28 cellular contexts compared by ENCODE assay signal in genomic region chr17:36791961-36792475, GRCh38.
"Had no signal": no experiment of that assay in that cellular context is flagged by ENCODE, and none has a peak within 500 bp of the region (broad histone marks: within the 10 kb centered on the region; RNA-seq: fewer than 3 reads in every experiment).

No MANE protein-coding gene starts in this region.

- H3K4me3 ChIP-seq: left ventricle myocardium inferior, testis, vagina had no signal

- H3K9me3 ChIP-seq: testis, vagina had no signal

- H3K27me3 ChIP-seq: testis, vagina had no signal

- H3K4me1 ChIP-seq: foreskin keratinocyte, left ventricle myocardium inferior, testis, vagina had no signal

- ATAC-seq: activated CD8-positive, alpha-beta memory T cell treated with anti-CD3 and anti-CD28 coated beads, Interleukin-2, amount 10 ng/mL, durations not matched to agents 7 days and 5 days; activated CD8-positive, alpha-beta T cell treated with anti-CD3 and anti-CD28 coated beads for 36 hours; foreskin keratinocyte; natural killer cell treated with Interleukin-12 subunit alpha and Interleukin-12 subunit beta and Interleukin-15 and Interleukin-18, amount 100 ng/mL, for 72 hours; stimulated activated naive B cell treated with anti-CD40 and anti-IgM and Interleukin-4, amounts not matched to agents 10 μg/mL and 1 μg/mL and 100 μg/mL, for 72 hours had no signal

- H3K36me3 ChIP-seq: brain microvascular endothelial cell, left ventricle myocardium inferior, vagina had no signal

- H3K36me3 Mint-ChIP-seq: activated CD8-positive, alpha-beta memory T cell treated with anti-CD3 and anti-CD28 coated beads, Interleukin-2, amount 10 ng/mL, durations not matched to agents 7 days and 5 days; immature natural killer cell; natural killer cell treated with Interleukin-12 subunit alpha and Interleukin-12 subunit beta and Interleukin-15 and Interleukin-18, amount 100 ng/mL, for 72 hours; stimulated activated naive B cell treated with anti-CD40 and anti-IgM and Interleukin-4, amounts not matched to agents 10 μg/mL and 1 μg/mL and 100 μg/mL, for 72 hours had no signal

- H3K27ac ChIP-seq: brain microvascular endothelial cell, foreskin keratinocyte, left ventricle myocardium inferior, testis, vagina had no signal

- DNase-seq: activated CD4-positive, alpha-beta T cell treated with anti-CD3 and anti-CD28 coated beads, Interleukin-2, amount 10 ng/mL, durations not matched to agents 7 days and 5 days; activated CD8-positive, alpha-beta memory T cell treated with anti-CD3 and anti-CD28 coated beads, Interleukin-2, amount 10 ng/mL, durations not matched to agents 7 days and 5 days; activated CD8-positive, alpha-beta T cell treated with anti-CD3 and anti-CD28 coated beads for 36 hours; activated gamma-delta T cell; activated naive CD4-positive, alpha-beta T cell treated with anti-CD3 and anti-CD28 coated beads, Interleukin-2, amount 50 U/mL, for 16 hours; activated T-cell treated with anti-CD3 and anti-CD28 coated beads for 4 hours; anterior cingulate cortex; brain microvascular endothelial cell; caudate nucleus; dermis blood vessel endothelial cell; effector CD8-positive, alpha-beta T cell; foreskin keratinocyte; immature natural killer cell; kidney glomerular epithelial cell; left ventricle myocardium inferior; mammary epithelial cell; midbrain; occipital lobe; posterior cingulate gyrus; retina; stimulated activated CD4-positive, alpha-beta T cell treated with anti-CD3 and anti-CD28 coated beads, Interleukin-2, amount 100 ng/mL, for 48 hours; stimulated activated CD8-positive, alpha-beta memory T cell treated with anti-CD3 and anti-CD28 coated beads, Interleukin-4, amount 100 ng/mL, for 48 hours; stimulated activated naive B cell treated with anti-CD40 and anti-IgM and Interleukin-4, amounts not matched to agents 10 μg/mL and 1 μg/mL and 100 μg/mL, for 72 hours; testis; trophoblast cell had no signal

- H3K4me1 Mint-ChIP-seq: activated CD4-positive, alpha-beta T cell treated with anti-CD3 and anti-CD28 coated beads, Interleukin-2, amount 10 ng/mL, durations not matched to agents 7 days and 5 days; activated CD8-positive, alpha-beta memory T cell treated with anti-CD3 and anti-CD28 coated beads, Interleukin-2, amount 10 ng/mL, durations not matched to agents 7 days and 5 days; immature natural killer cell; stimulated activated naive B cell treated with anti-CD40 and anti-IgM and Interleukin-4, amounts not matched to agents 10 μg/mL and 1 μg/mL and 100 μg/mL, for 72 hours had no signal

- H3K4me3 Mint-ChIP-seq: activated CD4-positive, alpha-beta T cell treated with anti-CD3 and anti-CD28 coated beads, Interleukin-2, amount 10 ng/mL, durations not matched to agents 7 days and 5 days; activated CD8-positive, alpha-beta memory T cell treated with anti-CD3 and anti-CD28 coated beads, Interleukin-2, amount 10 ng/mL, durations not matched to agents 7 days and 5 days; activated CD8-positive, alpha-beta T cell treated with anti-CD3 and anti-CD28 coated beads for 36 hours; immature natural killer cell; natural killer cell treated with Interleukin-12 subunit alpha and Interleukin-12 subunit beta and Interleukin-15 and Interleukin-18, amount 100 ng/mL, for 72 hours; stimulated activated naive B cell treated with anti-CD40 and anti-IgM and Interleukin-4, amounts not matched to agents 10 μg/mL and 1 μg/mL and 100 μg/mL, for 72 hours; T-helper 1 cell treated with Interleukin-12 subunit alpha and Interleukin-12 subunit beta and Interleukin-4 antibody, amounts not matched to agents 30 μg/mL and 1 μg/mL, for 36 hours had no signal

- H3K9me3 Mint-ChIP-seq: activated CD4-positive, alpha-beta T cell treated with anti-CD3 and anti-CD28 coated beads, Interleukin-2, amount 10 ng/mL, durations not matched to agents 7 days and 5 days; activated CD8-positive, alpha-beta T cell treated with anti-CD3 and anti-CD28 coated beads for 36 hours; natural killer cell treated with Interleukin-12 subunit alpha and Interleukin-12 subunit beta and Interleukin-15 and Interleukin-18, amount 100 ng/mL, for 72 hours; T-helper 1 cell treated with Interleukin-12 subunit alpha and Interleukin-12 subunit beta and Interleukin-4 antibody, amounts not matched to agents 30 μg/mL and 1 μg/mL, for 36 hours had no signal

- H3K27ac Mint-ChIP-seq: activated CD4-positive, alpha-beta T cell treated with anti-CD3 and anti-CD28 coated beads, Interleukin-2, amount 10 ng/mL, durations not matched to agents 7 days and 5 days; activated CD8-positive, alpha-beta memory T cell treated with anti-CD3 and anti-CD28 coated beads, Interleukin-2, amount 10 ng/mL, durations not matched to agents 7 days and 5 days; activated CD8-positive, alpha-beta T cell treated with anti-CD3 and anti-CD28 coated beads for 36 hours; immature natural killer cell; natural killer cell treated with Interleukin-12 subunit alpha and Interleukin-12 subunit beta and Interleukin-15 and Interleukin-18, amount 100 ng/mL, for 72 hours; stimulated activated naive B cell treated with anti-CD40 and anti-IgM and Interleukin-4, amounts not matched to agents 10 μg/mL and 1 μg/mL and 100 μg/mL, for 72 hours; T-helper 1 cell treated with Interleukin-12 subunit alpha and Interleukin-12 subunit beta and Interleukin-4 antibody, amounts not matched to agents 30 μg/mL and 1 μg/mL, for 36 hours had no signal
